ENCODE assay signal across 11 cellular contexts in genomic region chr1:59752556-59753412, GRCh38.
DNase-seq lines count a peak whose midpoint lies in the region; ATAC-seq and TF ChIP-seq lines count a peak whose summit lies in the region.
"Had no signal": no experiment of that assay in that cellular context is flagged by ENCODE, and none has a peak within 500 bp of the region (broad histone marks: within the 10 kb centered on the region; RNA-seq: fewer than 3 reads in every experiment).

No MANE protein-coding gene starts in this region.

- no peaks in the 10 kb centered on the region for H3K4me1 Mint-ChIP-seq in T-cell

- 61 to 72% (median 67%) methylated on average over 5 of the region's 5 CpGs for WGBS in stomach, 5 donors

- H3K4me3 ChIP-seq in SK-N-MC (no peak overlapping the region), stomach (no peak overlapping the region)

- ATAC-seq in GM19043 (IDR thresholded peaks at IDR 0.05; ENCODE audit: low read depth, unreplicated experiment), result peak; percentile 50
- peak; percentile 76 for ATAC-seq in HG02678 (IDR thresholded peaks at IDR 0.05; ENCODE audit: unreplicated experiment)
- peak; percentile 44 for ATAC-seq in sciatic nerve
- ATAC-seq in T-cell (replicated peaks in 1 of 4), result no peak

- H3K9me3 ChIP-seq in SK-N-MC (ENCODE audit: low read depth, low read length) (no peaks in the 10 kb centered on the region), stomach (no peaks in the 10 kb centered on the region)

- no peaks in the 10 kb centered on the region for H3K36me3 Mint-ChIP-seq in T-cell

- no peak for TF ChIP-seq CTCF in stomach (IDR thresholded peaks at IDR 0.05)

- no peaks in the 10 kb centered on the region for H3K27me3 ChIP-seq in stomach

- TF ChIP-seq EP300 in stomach (IDR thresholded peaks at IDR 0.05), result no peak

- H3K9ac ChIP-seq in SK-N-MC (ENCODE audit: insufficient read length), result no peak overlapping the region

- POLR2A ChIA-PET in T-cell (lab: Charles Lee), result no interaction called here

- no peak for DNase-seq in SK-N-MC (ENCODE audit: low read depth, low spot score)
- DNase-seq in sciatic nerve (ENCODE audit: low spot score), result no peak
- DNase-seq in cerebellar nuclear complex (lab: John Stamatoyannopoulos, UW), result no peak
- DNase-seq in stomach, result no peak
- no peak for DNase-seq in T-cell
- no peak for DNase-seq in kidney tubule cell (ENCODE audit: low spot score)
- DNase-seq: dermis blood vessel endothelial cell, Karpas-422, NCI-H774 had no signal

- TF ChIP-seq POLR2A in stomach (IDR thresholded peaks at IDR 0.05), result no peak

- CTCF ChIA-PET in T-cell (lab: Charles Lee), result interaction anchor here in 1 of 2 donors (1.3 kb wide), 1 partner anchor 8 kb away, joined by 4 read pairs; no protein-coding TSS in a partner anchor

- H3K4me1 ChIP-seq in stomach, result peaks cover 5 to 19% (median 12%) of the 10 kb centered on the region in 4 donors

- no peaks in the 10 kb centered on the region for H3K27me3 Mint-ChIP-seq in T-cell

- H3K36me3 ChIP-seq in SK-N-MC (ENCODE audit: insufficient read depth, low read length), result no peaks in the 10 kb centered on the region
- H3K36me3 ChIP-seq in stomach, result no peaks in the 10 kb centered on the region

- H3K4me3 Mint-ChIP-seq in T-cell, result no peak overlapping the region

- H3K27ac ChIP-seq in SK-N-MC, result peak overlapping the region; percentile 52; the same call in 1 of the 2 replicates
- peak overlapping the region in 1 of 5 donors; percentile 3 for H3K27ac ChIP-seq in stomach

- no peak overlapping the region for H3K27ac Mint-ChIP-seq in T-cell

- intact Hi-C loops in sciatic nerve (cut with DNase I), result loop anchor here (10.0 kb wide), 1 partner anchor 968 kb away; the partner anchor contains the start of gene JUN
- intact Hi-C loops in stomach (cut with DNase I; ENCODE audit: low total_unique reads), result no loop called here

- H3K9me3 Mint-ChIP-seq in T-cell, result no peaks in the 10 kb centered on the region

Comparison
In these comparisons a context has a peak if more than half of its experiments do, and no peak if none do; other contexts are left out.
1. ATAC-seq: peak in GM19043 (single experiment), HG02678 (single experiment) and sciatic nerve (single experiment); none in T-cell (0 of 4).